ENCODE assay signal across 29 cellular contexts in genomic region chr13:97853550-97853949, GRCh38.
DNase-seq lines count a peak whose midpoint lies in the region; ATAC-seq, FAIRE-seq and TF ChIP-seq lines count a peak whose summit lies in the region.
"Had no signal": no experiment of that assay in that cellular context is flagged by ENCODE, and none has a peak within 500 bp of the region (broad histone marks: within the 10 kb centered on the region; RNA-seq: fewer than 3 reads in every experiment).

No MANE protein-coding gene starts in this region.

- no peak for FAIRE-seq in astrocyte (lab: Jason Lieb, UNC)
- FAIRE-seq: A204.1, urothelium cell line had no signal

- no peaks in the 10 kb centered on the region for H3K36me3 Mint-ChIP-seq in astrocyte (ENCODE audit: low read depth, unreplicated experiment)
- H3K36me3 Mint-ChIP-seq: activated naive CD4-positive, alpha-beta T cell treated with anti-CD3 and anti-CD28 coated beads, Interleukin-2, amount 10 ng/mL, durations not matched to agents 7 days and 5 days; CD4-positive, CD25-positive, alpha-beta regulatory T cell had no signal

- no peak for TF ChIP-seq CTCF in astrocyte (IDR thresholded peaks at IDR 0.05; ENCODE audit: insufficient read depth, low read depth, low read length)

- H3K27ac ChIP-seq in ACC112 (ENCODE audit: low read depth, low read length) (peak overlapping the region; percentile 32), astrocyte (ENCODE audit: low read depth, low read length) (no peak overlapping the region)
- H3K27ac ChIP-seq: gastrocnemius medialis had no signal

- H3K9ac ChIP-seq in astrocyte (ENCODE audit: low read length), result no peak overlapping the region

- no peak for ATAC-seq in GM19351 (IDR thresholded peaks at IDR 0.05; ENCODE audit: unreplicated experiment)
- no peak for ATAC-seq in HG03442 (IDR thresholded peaks at IDR 0.05; ENCODE audit: unreplicated experiment)
- ATAC-seq: activated T-cell treated with anti-CD3 and anti-CD28 coated beads, Interleukin-2, amount 50 U/mL, for 72 hours; gastrocnemius medialis; GM23338 had no signal

- no peaks in the 10 kb centered on the region for H3K27me3 ChIP-seq in ACC112 (ENCODE audit: insufficient read depth, low read length)
- no peaks in the 10 kb centered on the region for H3K27me3 ChIP-seq in astrocyte (ENCODE audit: insufficient read depth, low read length)
- H3K27me3 ChIP-seq: gastrocnemius medialis had no signal

- H3K4me2 ChIP-seq in astrocyte (ENCODE audit: low read length), result no peak overlapping the region
- H3K4me2 ChIP-seq: GM23338 had no signal

- peaks cover 8% of the 10 kb centered on the region for H3K4me1 Mint-ChIP-seq in astrocyte (ENCODE audit: low read depth, unreplicated experiment)
- H3K4me1 Mint-ChIP-seq: activated naive CD4-positive, alpha-beta T cell treated with anti-CD3 and anti-CD28 coated beads, Interleukin-2, amount 10 ng/mL, durations not matched to agents 7 days and 5 days; CD4-positive, CD25-positive, alpha-beta regulatory T cell had no signal

- H3K36me3 ChIP-seq in ACC112 (ENCODE audit: insufficient read depth, low read length) (no peaks in the 10 kb centered on the region), astrocyte (ENCODE audit: insufficient read depth, low read length) (no peaks in the 10 kb centered on the region)
- H3K36me3 ChIP-seq: gastrocnemius medialis had no signal

- H3K4me1 ChIP-seq in ACC112 (ENCODE audit: control insufficient read depth, insufficient read depth, low read length, unreplicated experiment) (peaks cover 20% of the 10 kb centered on the region), astrocyte (ENCODE audit: insufficient read depth, low read length) (peaks cover 10% of the 10 kb centered on the region)

- peak overlapping the region; percentile 11; the same call in 1 of the 2 replicates for H3K4me3 ChIP-seq in ACC112 (ENCODE audit: low read depth, low read length)
- H3K4me3 ChIP-seq in astrocyte (ENCODE audit: insufficient read depth, low read depth, low read length), result no peak overlapping the region
- H3K4me3 ChIP-seq: gastrocnemius medialis, GM23338 had no signal

- no peak overlapping the region for H3K27ac Mint-ChIP-seq in astrocyte (ENCODE audit: unreplicated experiment)
- H3K27ac Mint-ChIP-seq: activated naive CD4-positive, alpha-beta T cell treated with anti-CD3 and anti-CD28 coated beads, Interleukin-2, amount 10 ng/mL, durations not matched to agents 7 days and 5 days; activated T-cell treated with anti-CD3 and anti-CD28 coated beads, Interleukin-2, amount 50 U/mL, for 72 hours; CD4-positive, CD25-positive, alpha-beta regulatory T cell; GM23338 had no signal

- H3K79me2 ChIP-seq in ACC112 (ENCODE audit: control insufficient read depth, insufficient read depth, low read length, unreplicated experiment), result no peaks in the 10 kb centered on the region
- no peaks in the 10 kb centered on the region for H3K79me2 ChIP-seq in astrocyte (ENCODE audit: insufficient read depth, low read length)

- DNase-seq in HCEC 1CT (peak; percentile 60), astrocyte (ENCODE audit: low read depth) (peak; percentile 2), iris pigment epithelial cell (ENCODE audit: low read depth) (peak; percentile 42), NCI-H524 (lab: John Stamatoyannopoulos, UW) (no peak), OCI-M2 (lab: John Stamatoyannopoulos, UW; ENCODE audit: unreplicated experiment) (no peak)
- DNase-seq: activated CD4-positive, CD25-positive, alpha-beta regulatory T cell; activated naive CD4-positive, alpha-beta T cell treated with anti-CD3 and anti-CD28 coated beads, Interleukin-2, amount 10 ng/mL, durations not matched to agents 7 days and 5 days; activated T-cell treated with anti-CD3 and anti-CD28 coated beads, Interleukin-2, amount 50 U/mL, for 72 hours; CD4-positive, CD25-positive, alpha-beta regulatory T cell; cortex of kidney; gastrocnemius medialis; GDM1; KBM-7; mammary epithelial cell; NCI-H1092 treated with DMSO at 0.1 percent for 48 hours; NCI-H2081 treated with DMSO at 0.1 percent for 48 hours; NCI-H510A; NK-92 treated with Interleukin-12 subunit alpha and Interleukin-12 subunit beta, amount 100 ng/mL, for 24 hours; nucleus accumbens; retina; RPMI8226; substantia nigra; T1000 had no signal

- H4K20me1 ChIP-seq in astrocyte (ENCODE audit: insufficient read depth, low read length), result no peaks in the 10 kb centered on the region

- H3K27me3 Mint-ChIP-seq in astrocyte (ENCODE audit: low read depth, unreplicated experiment), result no peaks in the 10 kb centered on the region

- no peaks in the 10 kb centered on the region for H3K9me3 ChIP-seq in astrocyte (ENCODE audit: insufficient read depth, low read depth, low read length)
- H3K9me3 ChIP-seq: gastrocnemius medialis had no signal

- peak overlapping the region; percentile 74 for H2AFZ ChIP-seq in ACC112 (ENCODE audit: low read length, unreplicated experiment)
- no peak overlapping the region for H2AFZ ChIP-seq in astrocyte (ENCODE audit: low read depth, low read length)
- H2AFZ ChIP-seq: GM23338 had no signal

- no peak overlapping the region for H3K4me3 Mint-ChIP-seq in astrocyte (ENCODE audit: unreplicated experiment)
- H3K4me3 Mint-ChIP-seq: activated naive CD4-positive, alpha-beta T cell treated with anti-CD3 and anti-CD28 coated beads, Interleukin-2, amount 10 ng/mL, durations not matched to agents 7 days and 5 days; activated T-cell treated with anti-CD3 and anti-CD28 coated beads, Interleukin-2, amount 50 U/mL, for 72 hours; CD4-positive, CD25-positive, alpha-beta regulatory T cell; GM23338 had no signal

- peaks cover 5% of the 10 kb centered on the region for H3K9me3 Mint-ChIP-seq in astrocyte (ENCODE audit: unreplicated experiment)
- H3K9me3 Mint-ChIP-seq: activated naive CD4-positive, alpha-beta T cell treated with anti-CD3 and anti-CD28 coated beads, Interleukin-2, amount 10 ng/mL, durations not matched to agents 7 days and 5 days; GM23338 had no signal

Comparison
In these comparisons a context has a peak if more than half of its experiments do, and no peak if none do; other contexts are left out.
1. DNase-seq: peak in HCEC 1CT (single experiment), astrocyte (single experiment) and iris pigment epithelial cell (single experiment); none in NCI-H524 (0 of 2) and OCI-M2 (single experiment).